ENCODE assay signal across 8 cellular contexts in the genomic region with DNA sequence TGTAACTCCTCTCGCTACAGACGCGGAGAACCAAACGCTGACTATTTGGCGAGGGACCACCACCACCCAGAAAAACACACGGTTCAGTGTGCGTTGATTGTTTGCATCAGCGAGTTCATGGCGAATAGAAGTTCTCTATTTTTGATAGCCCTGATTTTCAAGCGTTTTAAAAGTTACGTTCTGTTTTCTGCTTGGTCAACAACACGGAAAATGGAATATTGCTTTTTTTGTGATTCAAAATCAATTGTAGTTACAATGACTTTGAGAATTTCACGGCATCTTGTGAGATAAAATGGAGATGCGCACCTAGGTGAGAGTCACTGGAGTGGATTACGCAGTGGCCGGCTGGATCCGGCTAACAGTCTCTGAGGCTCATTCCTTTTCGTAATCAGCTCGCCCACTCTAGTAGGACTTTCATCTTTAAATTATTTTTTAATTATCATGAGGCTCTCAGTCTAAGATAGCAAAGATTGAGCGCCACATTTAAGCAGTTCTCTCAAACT. TPM values are rescaled to one million over a fixed set of nuclear protein-coding genes. Genes with fewer than 3 reads are reported as not detected.
DNase-seq lines count a peak whose midpoint lies in the region; ATAC-seq and TF ChIP-seq lines count a peak whose summit lies in the region.

No MANE protein-coding gene starts in this region.

- H3K36me3 Mint-ChIP-seq in activated naive CD4-positive, alpha-beta T cell treated with anti-CD3 and anti-CD28 coated beads for 36 hours (ENCODE audit: low read depth), result no peaks in the 10 kb centered on the region
- H3K36me3 Mint-ChIP-seq in natural killer cell treated with Interleukin-12 subunit alpha and Interleukin-12 subunit beta and Interleukin-15 and Interleukin-18, amount 100 ng/mL, for 72 hours, result no peaks in the 10 kb centered on the region

- H3K27ac Mint-ChIP-seq in activated naive CD4-positive, alpha-beta T cell treated with anti-CD3 and anti-CD28 coated beads for 36 hours, result peak overlapping the region; percentile 65
- H3K27ac Mint-ChIP-seq in natural killer cell treated with Interleukin-12 subunit alpha and Interleukin-12 subunit beta and Interleukin-15 and Interleukin-18, amount 100 ng/mL, for 72 hours, result peak overlapping the region; percentile 41 to 61

- peak; percentile 49; the same call in 2 of the 3 replicates for ATAC-seq in RWPE2 (ENCODE audit: low read depth)
- ATAC-seq in natural killer cell treated with Interleukin-12 subunit alpha and Interleukin-12 subunit beta and Interleukin-15 and Interleukin-18, amount 100 ng/mL, for 72 hours, result no peak

- H3K9me3 Mint-ChIP-seq in activated naive CD4-positive, alpha-beta T cell treated with anti-CD3 and anti-CD28 coated beads for 36 hours, result no peaks in the 10 kb centered on the region
- no peaks in the 10 kb centered on the region for H3K9me3 Mint-ChIP-seq in natural killer cell treated with Interleukin-12 subunit alpha and Interleukin-12 subunit beta and Interleukin-15 and Interleukin-18, amount 100 ng/mL, for 72 hours

- H3K4me1 Mint-ChIP-seq in activated naive CD4-positive, alpha-beta T cell treated with anti-CD3 and anti-CD28 coated beads for 36 hours (ENCODE audit: low read depth), result peaks cover 12% of the 10 kb centered on the region
- peaks cover 8 to 14% of the 10 kb centered on the region in 2 donors for H3K4me1 Mint-ChIP-seq in natural killer cell treated with Interleukin-12 subunit alpha and Interleukin-12 subunit beta and Interleukin-15 and Interleukin-18, amount 100 ng/mL, for 72 hours (ENCODE audit: low read depth in 2 of 2)

- intact Hi-C loops in activated naive CD4-positive, alpha-beta T cell treated with anti-CD3 and anti-CD28 coated beads for 36 hours (cut with micrococcal nuclease), result loop anchor here (5.0 to 10.0 kb wide), 4 partner anchors 310 to 1403 kb away; a partner anchor contains a TSS

- H3K27me3 ChIP-seq in RWPE2 (ENCODE audit: insufficient read depth, poor library complexity, severe bottlenecking), result no peaks in the 10 kb centered on the region

- peak; percentile 15 for DNase-seq in activated naive CD4-positive, alpha-beta T cell treated with anti-CD3 and anti-CD28 coated beads for 36 hours
- no peak for DNase-seq in activated naive CD4-positive, alpha-beta T cell treated with Interleukin-2 at 50 U/mL for 16 hours
- DNase-seq in RWPE2 (ENCODE audit: low spot score) (no peak), epithelial cell of proximal tubule (ENCODE audit: low read depth) (no peak), NK-92 (lab: John Stamatoyannopoulos, UW; ENCODE audit: unreplicated experiment) (no peak), NCI-H2107 treated with DMSO at 0.1 percent for 48 hours (lab: John Stamatoyannopoulos, UW; ENCODE audit: unreplicated experiment) (no peak)
- no peak for DNase-seq in natural killer cell treated with Interleukin-12 subunit alpha and Interleukin-12 subunit beta and Interleukin-15 and Interleukin-18, amount 100 ng/mL, for 72 hours (ENCODE audit: low spot score)
- no peak for DNase-seq in stimulated activated CD4-positive, alpha-beta T cell treated with anti-CD3 and anti-CD28 coated beads, Interleukin-1b, Interleukin-23, amount 100 ng/mL, for 48 hours

- H3K9me3 ChIP-seq in RWPE2 (ENCODE audit: severe bottlenecking), result no peaks in the 10 kb centered on the region

- peaks cover 5% of the 10 kb centered on the region for H3K4me1 ChIP-seq in RWPE2 (ENCODE audit: insufficient read depth, poor library complexity, severe bottlenecking)

- H3K4me3 Mint-ChIP-seq in activated naive CD4-positive, alpha-beta T cell treated with anti-CD3 and anti-CD28 coated beads for 36 hours, result peak overlapping the region; percentile 79
- H3K4me3 Mint-ChIP-seq in natural killer cell treated with Interleukin-12 subunit alpha and Interleukin-12 subunit beta and Interleukin-15 and Interleukin-18, amount 100 ng/mL, for 72 hours, result peak overlapping the region; percentile 85

- peak overlapping the region; percentile 51 for H3K4me3 ChIP-seq in RWPE2 (ENCODE audit: severe bottlenecking)
- peak overlapping the region; percentile 64 for H3K4me3 ChIP-seq in epithelial cell of proximal tubule (ENCODE audit: low read depth, low read length)

- CTCF ChIA-PET in activated naive CD4-positive, alpha-beta T cell treated with anti-CD3 and anti-CD28 coated beads for 36 hours (lab: Charles Lee), result interaction anchor here (1.2 to 3.9 kb wide), 2 partner anchors 117 to 160 kb away, joined by 5 to 19 read pairs; no protein-coding TSS in a partner anchor

- TF ChIP-seq CTCF in RWPE2 (IDR thresholded peaks at IDR 0.05; ENCODE audit: poor library complexity, severe bottlenecking), result no peak
- no peak for TF ChIP-seq CTCF in epithelial cell of proximal tubule (conservative IDR thresholded peaks at IDR 0.05; ENCODE audit: low read depth, low read length)

- no peaks in the 10 kb centered on the region for H3K36me3 ChIP-seq in RWPE2 (ENCODE audit: low read depth)

- peak overlapping the region; percentile 58 for H3K27ac ChIP-seq in RWPE2 (ENCODE audit: poor library complexity, severe bottlenecking)

- H3K27me3 Mint-ChIP-seq in activated naive CD4-positive, alpha-beta T cell treated with anti-CD3 and anti-CD28 coated beads for 36 hours (ENCODE audit: low read depth), result peaks cover 13% of the 10 kb centered on the region
- H3K27me3 Mint-ChIP-seq in natural killer cell treated with Interleukin-12 subunit alpha and Interleukin-12 subunit beta and Interleukin-15 and Interleukin-18, amount 100 ng/mL, for 72 hours, result peaks cover 20% of the 10 kb centered on the region in 2 donors

RNA-seq across cellular contexts. Expression of a gene that starts 54.8 kb away (rescaled TPM):
- not detected for total RNA-seq in activated naive CD4-positive, alpha-beta T cell treated with anti-CD3 and anti-CD28 coated beads for 36 hours
- total RNA-seq in epithelial cell of proximal tubule, result not detected in 2 replicates
- not detected for total RNA-seq in natural killer cell treated with Interleukin-12 subunit alpha and Interleukin-12 subunit beta and Interleukin-15 and Interleukin-18, amount 100 ng/mL, for 72 hours
